ENCODE assay signal across 8 cellular contexts in genomic region chr12:43807361-43807760, GRCh38. TPM values are rescaled to one million over a fixed set of nuclear protein-coding genes. Genes with fewer than 3 reads are reported as not detected.
DNase-seq lines count a peak whose midpoint lies in the region; ATAC-seq, FAIRE-seq and TF ChIP-seq lines count a peak whose summit lies in the region.

No MANE protein-coding gene starts in this region.

- TF ChIP-seq CTCF in activated B cell treated with CpG ODN at 0.5 μM for 24 hours (IDR thresholded peaks at IDR 0.05) (no peak), keratinocyte (optimal IDR thresholded peaks at IDR 0.05 in 1 of 3, IDR thresholded peaks at IDR 0.05 in 1 of 3, conservative IDR thresholded peaks at IDR 0.05 in 1 of 3; ENCODE audit: extremely low read depth in 1 of 3, insufficient read depth in 2 of 3, low read length in 3 of 3) (no peak)

- peak overlapping the region; percentile 93 for H3K27ac ChIP-seq in keratinocyte (ENCODE audit: control insufficient read depth, insufficient read depth, low read length)

- H3K27ac Mint-ChIP-seq in activated T-cell treated with anti-CD3 and anti-CD28 coated beads, Interleukin-2, amount 50 U/mL, for 24 hours = peak overlapping the region; percentile 100
- H3K27ac Mint-ChIP-seq in activated B cell treated with CpG ODN at 0.5 μM for 24 hours = peak overlapping the region; percentile 100

- no peaks in the 10 kb centered on the region for H3K27me3 ChIP-seq in keratinocyte (ENCODE audit: control insufficient read depth, extremely low read depth, insufficient read depth, low read length)

- H3K9me3 Mint-ChIP-seq in activated T-cell treated with anti-CD3 and anti-CD28 coated beads, Interleukin-2, amount 50 U/mL, for 24 hours = no peaks in the 10 kb centered on the region
- no peaks in the 10 kb centered on the region for H3K9me3 Mint-ChIP-seq in activated B cell treated with CpG ODN at 0.5 μM for 24 hours

- peak overlapping the region; percentile 99 for H3K4me3 Mint-ChIP-seq in activated T-cell treated with anti-CD3 and anti-CD28 coated beads, Interleukin-2, amount 50 U/mL, for 24 hours
- H3K4me3 Mint-ChIP-seq in activated B cell treated with CpG ODN at 0.5 μM for 24 hours = no peak overlapping the region

- peaks cover 31% of the 10 kb centered on the region for H3K79me2 ChIP-seq in keratinocyte (ENCODE audit: control insufficient read depth, insufficient read depth, low read length)

- peak overlapping the region; percentile 90 for H2AFZ ChIP-seq in keratinocyte (ENCODE audit: control insufficient read depth, low read length)

- peaks cover 5% of the 10 kb centered on the region for H4K20me1 ChIP-seq in keratinocyte (ENCODE audit: control insufficient read depth, extremely low read depth, insufficient read depth, low read length)

- peaks cover 40% of the 10 kb centered on the region for H3K4me1 Mint-ChIP-seq in activated T-cell treated with anti-CD3 and anti-CD28 coated beads, Interleukin-2, amount 50 U/mL, for 24 hours (ENCODE audit: low read depth)
- H3K4me1 Mint-ChIP-seq in activated B cell treated with CpG ODN at 0.5 μM for 24 hours = peaks cover 31% of the 10 kb centered on the region

- dilution Hi-C loops in keratinocyte (cut with MboI; ENCODE audit: extremely low pct_ligation_motif_present, low sequenced_read_pairs) = no loop called here

- H3K4me1 ChIP-seq in keratinocyte (ENCODE audit: control insufficient read depth, extremely low read depth, insufficient read depth, low read length) = peaks cover 28% of the 10 kb centered on the region

- H3K36me3 ChIP-seq in keratinocyte (ENCODE audit: control insufficient read depth in 2 of 2, extremely low read depth in 1 of 2, insufficient read depth in 2 of 2, low read length in 2 of 2) = peaks cover 2 to 6% of the 10 kb centered on the region in 2 experiments

- no peaks in the 10 kb centered on the region for H3K9me3 ChIP-seq in keratinocyte (ENCODE audit: control insufficient read depth, low read depth, low read length)

- H3K4me3 ChIP-seq in keratinocyte (ENCODE audit: control insufficient read depth in 2 of 3, extremely low read depth in 1 of 3, insufficient read depth in 2 of 3, low read depth in 1 of 3, low read length in 3 of 3) = peak overlapping the region in 2 of 3 experiments; percentile 3 to 100

- H3K4me2 ChIP-seq in keratinocyte (ENCODE audit: control insufficient read depth, extremely low read depth, insufficient read depth, low read depth, low read length) = peak overlapping the region; percentile 67

- H3K9ac ChIP-seq in keratinocyte (ENCODE audit: control insufficient read depth, extremely low read depth, insufficient read depth, low read length) = peak overlapping the region; percentile 96

- no peaks in the 10 kb centered on the region for H3K27me3 Mint-ChIP-seq in activated T-cell treated with anti-CD3 and anti-CD28 coated beads, Interleukin-2, amount 50 U/mL, for 24 hours
- H3K27me3 Mint-ChIP-seq in activated B cell treated with CpG ODN at 0.5 μM for 24 hours = no peaks in the 10 kb centered on the region

- POLR2A ChIA-PET in activated B cell treated with CpG ODN at 0.5 μM for 24 hours (lab: Charles Lee) = interaction anchor here (0.8 to 3.7 kb wide), 5 partner anchors 17 to 49 kb away, joined by 3 to 50 read pairs (median 15); partner anchors contain the start of genes IRAK4, PUS7L and TMEM117

- intact Hi-C loops in activated B cell treated with CpG ODN at 0.5 μM for 24 hours (cut with micrococcal nuclease) = loop anchor here (10.0 kb wide), 1 partner anchor 1573 kb away; the partner anchor contains the start of gene YAF2

- no peak for DNase-seq in activated T-cell treated with anti-CD3 and anti-CD28 coated beads, Interleukin-2, amount 50 U/mL, for 24 hours
- DNase-seq in activated T-cell treated with anti-CD3 and anti-CD28 coated beads for 4 hours (no peak), activated B cell treated with CpG ODN at 0.5 μM for 24 hours (no peak), keratinocyte (ENCODE audit: low read depth, low spot score) (no peak), superior temporal gyrus (ENCODE audit: extremely low spot score) (peak; percentile 24), NCI-H1092 treated with DMSO at 0.1 percent for 48 hours (lab: John Stamatoyannopoulos, UW) (no peak), DMS53 treated with DMSO at 0.1 percent for 48 hours (lab: John Stamatoyannopoulos, UW; ENCODE audit: unreplicated experiment) (no peak), NCI-H2196 (lab: John Stamatoyannopoulos, UW; ENCODE audit: unreplicated experiment) (no peak)

- CTCF ChIA-PET in activated B cell treated with CpG ODN at 0.5 μM for 24 hours (lab: Charles Lee) = no interaction called here

- FAIRE-seq in keratinocyte (lab: Jason Lieb, UNC) = peak; percentile 17

- H3K36me3 Mint-ChIP-seq in activated T-cell treated with anti-CD3 and anti-CD28 coated beads, Interleukin-2, amount 50 U/mL, for 24 hours (ENCODE audit: low read depth) = peaks cover 32% of the 10 kb centered on the region
- H3K36me3 Mint-ChIP-seq in activated B cell treated with CpG ODN at 0.5 μM for 24 hours (ENCODE audit: low read depth) = peaks cover 14% of the 10 kb centered on the region

- no peaks in the 10 kb centered on the region for H3K9me1 ChIP-seq in keratinocyte (ENCODE audit: control insufficient read depth, extremely low read depth, insufficient read depth, low read length)

- ATAC-seq in activated B cell treated with CpG ODN at 0.5 μM for 24 hours (ENCODE audit: low read depth) = no peak

RNA-seq across cellular contexts. Expression of gene TWF1, which starts 1.2 kb away (rescaled TPM):
- total RNA-seq in activated B cell treated with CpG ODN at 0.5 μM for 24 hours = 26.8 and 28.2 TPM in 2 replicates
- 81.4 to 167 TPM (median 96.2 TPM) in 3 replicates for polyA plus RNA-seq in keratinocyte
- polyA plus RNA-seq in keratinocyte (2011; ENCODE audit: low read depth) = 139 TPM
- polyA plus RNA-seq in keratinocyte (2011; cell fraction: cytosol; rRNA removed) = 85.2 and 182 TPM in 2 replicates
- 45.1 and 50.5 TPM in 2 replicates for polyA plus RNA-seq in keratinocyte (2011; cell fraction: nucleus; rRNA removed)
- 63.1 and 94.4 TPM in 2 replicates for polyA plus RNA-seq in keratinocyte (2012; ENCODE audit: low replicate concordance)
- 12.9 to 112 TPM (median 49.8 TPM) in 3 replicates for polyA minus RNA-seq in keratinocyte
- polyA minus RNA-seq in keratinocyte (2011; cell fraction: cytosol; rRNA and poly(A)+ RNA removed) = 121 TPM
- 19.5 and 37.6 TPM in 2 replicates for polyA minus RNA-seq in keratinocyte (2011; cell fraction: nucleus; rRNA and poly(A)+ RNA removed)

RNA-seq across cellular contexts. Expression of gene TMEM117, which starts 28.5 kb away (rescaled TPM):
- total RNA-seq in activated B cell treated with CpG ODN at 0.5 μM for 24 hours = 3.5 and 4.8 TPM in 2 replicates
- 4.9 to 8.5 TPM (median 7.4 TPM) in 3 replicates for polyA plus RNA-seq in keratinocyte
- polyA plus RNA-seq in keratinocyte (2011; ENCODE audit: low read depth) = 12.9 TPM
- polyA plus RNA-seq in keratinocyte (2011; cell fraction: cytosol; rRNA removed) = 4.9 and 8.9 TPM in 2 replicates
- 11.9 and 15.2 TPM in 2 replicates for polyA plus RNA-seq in keratinocyte (2011; cell fraction: nucleus; rRNA removed)
- 5.4 and 13.9 TPM in 2 replicates for polyA plus RNA-seq in keratinocyte (2012; ENCODE audit: low replicate concordance)
- polyA minus RNA-seq in keratinocyte = 1.9 to 6.2 TPM (median 5.3 TPM) in 3 replicates
- polyA minus RNA-seq in keratinocyte (2011; cell fraction: cytosol; rRNA and poly(A)+ RNA removed) = 4.2 TPM
- polyA minus RNA-seq in keratinocyte (2011; cell fraction: nucleus; rRNA and poly(A)+ RNA removed) = 15.6 and 19.9 TPM in 2 replicates

RNA-seq across cellular contexts. Expression of gene IRAK4, which starts 48.6 kb away (rescaled TPM):
- 38.4 and 40.8 TPM in 2 replicates for total RNA-seq in activated B cell treated with CpG ODN at 0.5 μM for 24 hours
- 8.7 to 13.9 TPM (median 10.8 TPM) in 3 replicates for polyA plus RNA-seq in keratinocyte
- 6.4 TPM for polyA plus RNA-seq in keratinocyte (2011; ENCODE audit: low read depth)
- 5.2 and 9.7 TPM in 2 replicates for polyA plus RNA-seq in keratinocyte (2011; cell fraction: cytosol; rRNA removed)
- 13.7 and 16.6 TPM in 2 replicates for polyA plus RNA-seq in keratinocyte (2011; cell fraction: nucleus; rRNA removed)
- 6.3 and 9.0 TPM in 2 replicates for polyA plus RNA-seq in keratinocyte (2012; ENCODE audit: low replicate concordance)
- 3.1 to 17.5 TPM (median 7.1 TPM) in 3 replicates for polyA minus RNA-seq in keratinocyte
- 10.0 TPM for polyA minus RNA-seq in keratinocyte (2011; cell fraction: cytosol; rRNA and poly(A)+ RNA removed)
- 5.0 and 11.7 TPM in 2 replicates for polyA minus RNA-seq in keratinocyte (2011; cell fraction: nucleus; rRNA and poly(A)+ RNA removed)

RNA-seq across cellular contexts. Expression of gene PUS7L, which starts 48.8 kb away (rescaled TPM):
- total RNA-seq in activated B cell treated with CpG ODN at 0.5 μM for 24 hours = 16.1 and 19.9 TPM in 2 replicates
- polyA plus RNA-seq in keratinocyte = 7.4 to 10.8 TPM (median 7.9 TPM) in 3 replicates
- 5.2 TPM for polyA plus RNA-seq in keratinocyte (2011; ENCODE audit: low read depth)
- polyA plus RNA-seq in keratinocyte (2011; cell fraction: cytosol; rRNA removed) = 3.2 and 7.5 TPM in 2 replicates
- polyA plus RNA-seq in keratinocyte (2011; cell fraction: nucleus; rRNA removed) = 6.6 and 9.1 TPM in 2 replicates
- polyA plus RNA-seq in keratinocyte (2012; ENCODE audit: low replicate concordance) = 3.1 and 6.9 TPM in 2 replicates
- polyA minus RNA-seq in keratinocyte = 2.3 to 27.3 TPM (median 12.8 TPM) in 3 replicates
- polyA minus RNA-seq in keratinocyte (2011; cell fraction: cytosol; rRNA and poly(A)+ RNA removed) = 6.5 TPM
- polyA minus RNA-seq in keratinocyte (2011; cell fraction: nucleus; rRNA and poly(A)+ RNA removed) = 9.0 and 20.4 TPM in 2 replicates
